In genomic region chr11:73983764-73984543, GRCh38 we compare ENCODE assay signal across 8 cellular contexts. TPM values are rescaled to one million over a fixed set of nuclear protein-coding genes. Genes with fewer than 3 reads are reported as not detected.
DNase-seq lines count a peak whose midpoint lies in the region; ATAC-seq and TF ChIP-seq lines count a peak whose summit lies in the region.

No MANE protein-coding gene starts in this region.

- peaks cover 45% of the 10 kb centered on the region for H3K4me1 Mint-ChIP-seq in CD14-positive monocyte
- peaks cover 55% of the 10 kb centered on the region for H3K4me1 Mint-ChIP-seq in activated naive CD4-positive, alpha-beta T cell treated with anti-CD3 and anti-CD28 coated beads, Interleukin-2, amount 50 U/mL, for 24 hours

- no peak for TF ChIP-seq EP300 in tibial nerve (IDR thresholded peaks at IDR 0.05)

- intact Hi-C loops in CD14-positive monocyte (cut with micrococcal nuclease) (loop anchor here (2.0 to 5.0 kb wide), 3 partner anchors 38 to 188 kb away; partner anchors contain the start of genes C2CD3 (in 1 of the 2) and PPME1 (in 1 of the 2)), left lung (cut with DNase I) (no loop called here)

- WGBS in tibial nerve, 2 donors, result 53 to 70% methylated on average over 15 of the region's 15 CpGs

- H3K4me3 Mint-ChIP-seq in CD14-positive monocyte, result peak overlapping the region; percentile 99 to 100
- peak overlapping the region; percentile 100 for H3K4me3 Mint-ChIP-seq in activated naive CD4-positive, alpha-beta T cell treated with anti-CD3 and anti-CD28 coated beads, Interleukin-2, amount 50 U/mL, for 24 hours

- no peak for TF ChIP-seq POLR2A in tibial nerve (IDR thresholded peaks at IDR 0.05)

- TF ChIP-seq CTCF in CD14-positive monocyte (IDR thresholded peaks at IDR 0.05) (no peak), left lung (IDR thresholded peaks at IDR 0.05) (no peak), tibial nerve (IDR thresholded peaks at IDR 0.05) (no peak)

- DNase-seq in CD14-positive monocyte (ENCODE audit: low spot score) (peak; percentile 14), MG63 (no peak), left lung (no peak), tibial nerve (ENCODE audit: low spot score in 2 of 2) (no peak), NCI-H526 treated with DMSO at 0.1 percent for 48 hours (lab: John Stamatoyannopoulos, UW) (no peak), hepatic stellate cell (ENCODE audit: low spot score) (no peak), NCI-H524 treated with DMSO at 0.1 percent for 48 hours (lab: John Stamatoyannopoulos, UW) (no peak)

- H3K36me3 Mint-ChIP-seq in CD14-positive monocyte, result peaks cover 22 to 35% of the 10 kb centered on the region in 2 donors
- peaks cover 2% of the 10 kb centered on the region for H3K36me3 Mint-ChIP-seq in activated naive CD4-positive, alpha-beta T cell treated with anti-CD3 and anti-CD28 coated beads, Interleukin-2, amount 50 U/mL, for 24 hours

- peaks cover 9 to 52% of the 10 kb centered on the region in 2 donors for H3K4me1 ChIP-seq in left lung
- peaks cover 0 to 17% (median 8%) of the 10 kb centered on the region in 4 donors for H3K4me1 ChIP-seq in tibial nerve

- H3K9me3 Mint-ChIP-seq in CD14-positive monocyte, result peaks cover 0 to 3% (median 0%) of the 10 kb centered on the region in 7 donors
- no peaks in the 10 kb centered on the region for H3K9me3 Mint-ChIP-seq in activated naive CD4-positive, alpha-beta T cell treated with anti-CD3 and anti-CD28 coated beads, Interleukin-2, amount 50 U/mL, for 24 hours

- H3K36me3 ChIP-seq in MG63 (no peaks in the 10 kb centered on the region; the same call in 1 of the 2 replicates), left lung (peaks cover 0 to 17% of the 10 kb centered on the region in 2 donors), tibial nerve (peaks cover 0 to 2% (median 0%) of the 10 kb centered on the region in 3 donors)

- no peak for ATAC-seq in left lung

- H3K9me3 ChIP-seq in MG63, result no peaks in the 10 kb centered on the region
- no peaks in the 10 kb centered on the region for H3K9me3 ChIP-seq in left lung
- H3K9me3 ChIP-seq in tibial nerve, result no peaks in the 10 kb centered on the region

- no peaks in the 10 kb centered on the region for H3K27me3 ChIP-seq in MG63
- no peaks in the 10 kb centered on the region for H3K27me3 ChIP-seq in left lung
- no peaks in the 10 kb centered on the region for H3K27me3 ChIP-seq in tibial nerve

- no peaks in the 10 kb centered on the region for H3K27me3 Mint-ChIP-seq in CD14-positive monocyte (ENCODE audit: low read depth in 3 of 3)
- H3K27me3 Mint-ChIP-seq in activated naive CD4-positive, alpha-beta T cell treated with anti-CD3 and anti-CD28 coated beads, Interleukin-2, amount 50 U/mL, for 24 hours, result no peaks in the 10 kb centered on the region

- H3K27ac ChIP-seq in left lung (peak overlapping the region; percentile 88 to 99), tibial nerve (peak overlapping the region; percentile 55 to 90 (median 87))

- peak overlapping the region; percentile 99 to 100 (median 100) for H3K27ac Mint-ChIP-seq in CD14-positive monocyte
- peak overlapping the region; percentile 100 for H3K27ac Mint-ChIP-seq in activated naive CD4-positive, alpha-beta T cell treated with anti-CD3 and anti-CD28 coated beads, Interleukin-2, amount 50 U/mL, for 24 hours

- peak overlapping the region; percentile 59 for H3K4me3 ChIP-seq in MG63
- H3K4me3 ChIP-seq in left lung, result peak overlapping the region; percentile 47 to 68
- peak overlapping the region; percentile 42 to 64 (median 56) for H3K4me3 ChIP-seq in tibial nerve

RNA-seq across cellular contexts. Expression of gene UCP2, which starts 1.3 kb away (rescaled TPM):
- polyA plus RNA-seq in CD14-positive monocyte, result 100 to 1,000 TPM; 649 to 665 TPM
- 2.3 TPM in 1 of 2 replicates, not detected in the other for total RNA-seq in MG63 (2014; rRNA removed; shearing (Covaris generic); ENCODE audit: low replicate concordance)
- total RNA-seq in left lung, result 100 to 1,000 TPM in 1 of 2 donors, 10 to 100 TPM in 1; 70.0 to 142 TPM
- total RNA-seq in tibial nerve, result 10 to 100 TPM; 18.6 to 60.6 (median 53.0) TPM

RNA-seq across cellular contexts. Expression of gene UCP3, which starts 24.9 kb away (rescaled TPM):
- not detected for polyA plus RNA-seq in CD14-positive monocyte
- total RNA-seq in MG63 (2014; rRNA removed; shearing (Covaris generic); ENCODE audit: low replicate concordance), result not detected in 2 replicates
- 1 to 10 TPM; 1.0 to 2.7 TPM for total RNA-seq in left lung
- 1 to 10 TPM in 3 of 4 donors, under 1 TPM in 1; 0.78 to 7.5 (median 1.9) TPM for total RNA-seq in tibial nerve

RNA-seq across cellular contexts. Expression of gene DNAJB13, which starts 33.1 kb away (rescaled TPM):
- polyA plus RNA-seq in CD14-positive monocyte, result not detected
- total RNA-seq in MG63 (2014; rRNA removed; shearing (Covaris generic); ENCODE audit: low replicate concordance), result 0.79 TPM in 1 of 2 replicates, not detected in the other
- total RNA-seq in left lung (1 to 10 TPM; 1.2 to 2.1 TPM), tibial nerve (1 to 10 TPM in 1 of 4 donors, not detected in 3; 1.2 TPM)

Comparison
In these comparisons a context has a peak if more than half of its experiments do, and no peak if none do; other contexts are left out.
1. intact Hi-C loops: an anchor here in CD14-positive monocyte (2.0 to 5.0 kb wide); none called in left lung.